In genomic region chr7:148286150-148286549, GRCh38 we compare ENCODE assay signal across 3 cellular contexts.
TF ChIP-seq lines count a peak whose summit lies in the region.

No MANE protein-coding gene starts in this region.

TF ChIP-seq in Ishikawa, 13 proteins besides CTCF, POLR2A, EP300 and RAD21 (continued from another document):
- TF ChIP-seq REST (IDR thresholded peaks at IDR 0.05; ENCODE audit: low read depth) = no peak
- TF ChIP-seq TCF12 (IDR thresholded peaks at IDR 0.05; ENCODE audit: low read depth) = no peak
- TF ChIP-seq TAF1 (IDR thresholded peaks at IDR 0.05; ENCODE audit: low read depth) = no peak
- no peak for TF ChIP-seq USF1 (IDR thresholded peaks at IDR 0.05)
TF ChIP-seq in Ishikawa: peak in this region for 0.

TF ChIP-seq in WTC11, 78 proteins besides CTCF, POLR2A, EP300 and RAD21 (continued from another document):
- TF ChIP-seq ZNF532 (CRISPR knock-in tag; IDR thresholded peaks at IDR 0.05; ENCODE audit: borderline replicate concordance) = no peak
- no peak for TF ChIP-seq KAT7 (CRISPR knock-in tag; IDR thresholded peaks at IDR 0.05; ENCODE audit: borderline replicate concordance)
- no peak for TF ChIP-seq NR3C1 (CRISPR knock-in tag; conservative IDR thresholded peaks at IDR 0.05; ENCODE audit: low read depth)
- TF ChIP-seq EMX1 (CRISPR knock-in tag; IDR thresholded peaks at IDR 0.05) = no peak
- no peak for TF ChIP-seq NR1H2 (CRISPR knock-in tag; IDR thresholded peaks at IDR 0.05)
- TF ChIP-seq ZNF138 (CRISPR knock-in tag; conservative IDR thresholded peaks at IDR 0.05) = no peak
- TF ChIP-seq GRHL2 (CRISPR knock-in tag; IDR thresholded peaks at IDR 0.05; ENCODE audit: insufficient replicate concordance, severe bottlenecking) = no peak
- TF ChIP-seq SMAD3 (CRISPR knock-in tag; IDR thresholded peaks at IDR 0.05; ENCODE audit: borderline replicate concordance) = no peak
- TF ChIP-seq, protein P1, sequence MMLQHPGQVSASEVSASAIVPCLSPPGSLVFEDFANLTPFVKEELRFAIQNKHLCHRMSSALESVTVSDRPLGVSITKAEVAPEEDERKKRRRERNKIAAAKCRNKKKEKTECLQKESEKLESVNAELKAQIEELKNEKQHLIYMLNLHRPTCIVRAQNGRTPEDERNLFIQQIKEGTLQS (CRISPR knock-in tag; conservative IDR thresholded peaks at IDR 0.05) = no peak
- no peak for TF ChIP-seq ATF2 (CRISPR knock-in tag; IDR thresholded peaks at IDR 0.05; ENCODE audit: borderline replicate concordance, low read depth)
- no peak for TF ChIP-seq ZNF416 (CRISPR knock-in tag; IDR thresholded peaks at IDR 0.05)
- no peak for TF ChIP-seq ZNF219 (CRISPR knock-in tag; IDR thresholded peaks at IDR 0.05; ENCODE audit: borderline replicate concordance)
- no peak for TF ChIP-seq FOXJ3 (CRISPR knock-in tag; IDR thresholded peaks at IDR 0.05; ENCODE audit: borderline replicate concordance)
- no peak for TF ChIP-seq GTF2I (CRISPR knock-in tag; conservative IDR thresholded peaks at IDR 0.05)

TF ChIP-seq in HepG2, 621 proteins besides CTCF, POLR2A, EP300 and RAD21 (continued from another document):
- TF ChIP-seq ZNF576 (CRISPR knock-in tag; IDR thresholded peaks at IDR 0.05) = peak; percentile 98
- peak; percentile 80 for TF ChIP-seq STAG1 (CRISPR knock-in tag; IDR thresholded peaks at IDR 0.05)
- no peak for TF ChIP-seq ZNF674 (CRISPR knock-in tag; IDR thresholded peaks at IDR 0.05; ENCODE audit: low read depth)
- TF ChIP-seq CC2D1A (CRISPR knock-in tag; IDR thresholded peaks at IDR 0.05) = no peak
- no peak for TF ChIP-seq ZNF709 (CRISPR knock-in tag; IDR thresholded peaks at IDR 0.05)
